28 cellular contexts compared by ENCODE assay signal in the genomic region with DNA sequence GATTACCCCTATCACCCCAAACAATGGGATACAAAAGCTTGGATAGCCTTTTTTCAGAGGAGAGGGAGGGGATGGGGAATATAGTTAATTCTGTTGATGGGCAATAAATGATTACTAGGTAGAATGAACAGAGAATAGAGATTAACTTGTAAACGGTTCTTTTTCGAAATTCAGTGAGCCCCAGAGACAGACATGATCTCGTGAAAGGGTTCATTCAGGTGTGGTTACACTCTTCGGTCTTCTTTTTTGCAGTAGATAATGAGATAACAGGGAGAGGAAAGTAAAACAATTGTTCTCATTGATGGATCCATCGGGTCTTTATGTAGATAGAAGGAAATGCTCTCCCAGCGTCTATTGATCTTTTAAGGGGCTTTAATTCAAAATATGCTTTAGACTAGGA.
"Had no signal": no experiment of that assay in that cellular context is flagged by ENCODE, and none has a peak within 500 bp of the region (broad histone marks: within the 10 kb centered on the region; RNA-seq: fewer than 3 reads in every experiment).

No MANE protein-coding gene starts in this region.

- H3K9me3 ChIP-seq: colonic mucosa, esophagus muscularis mucosa, gastrocnemius medialis had no signal

- H3K27ac ChIP-seq: colonic mucosa, coronary artery, dorsolateral prefrontal cortex, epithelial cell of prostate, esophagus muscularis mucosa, esophagus squamous epithelium, foreskin keratinocyte, gastrocnemius medialis, gastroesophageal sphincter, heart left ventricle, heart right ventricle had no signal

- FAIRE-seq: colon, endometrium, endothelial cell of umbilical vein, frontal cortex had no signal

- H3K27me3 Mint-ChIP-seq: dendritic cell treated with granulocyte-macrophage colony-stimulating factor and Interleukin-4, amounts not matched to agents 40 ng/mL and 50 ng/mL, for 4 days had no signal

- H3K4me3 Mint-ChIP-seq: dendritic cell treated with granulocyte-macrophage colony-stimulating factor and Interleukin-4, amounts not matched to agents 40 ng/mL and 50 ng/mL, for 4 days; effector memory CD8-positive, alpha-beta T cell had no signal

- H3K36me3 ChIP-seq: colonic mucosa, esophagus muscularis mucosa, esophagus squamous epithelium, gastrocnemius medialis, gastroesophageal sphincter, heart left ventricle, heart right ventricle had no signal

- H3K27ac Mint-ChIP-seq: dendritic cell treated with granulocyte-macrophage colony-stimulating factor and Interleukin-4, amounts not matched to agents 40 ng/mL and 50 ng/mL, for 4 days; effector memory CD8-positive, alpha-beta T cell had no signal

- H3K4me1 ChIP-seq: colonic mucosa, esophagus muscularis mucosa, esophagus squamous epithelium, gastrocnemius medialis, gastroesophageal sphincter, heart left ventricle, heart right ventricle had no signal

- DNase-seq: colonic mucosa; cortex of kidney; dermis blood vessel endothelial cell; dorsolateral prefrontal cortex; effector CD4-positive, alpha-beta T cell; effector CD8-positive, alpha-beta T cell; effector memory CD4-positive, alpha-beta T cell; effector memory CD8-positive, alpha-beta T cell; erythroblast; esophagus squamous epithelium; foreskin fibroblast; foreskin keratinocyte; foreskin melanocyte; gastrocnemius medialis; glutamatergic neuron; head of caudate nucleus; heart left ventricle; heart right ventricle had no signal

- H3K27me3 ChIP-seq: colonic mucosa, esophagus muscularis mucosa, foreskin keratinocyte, gastrocnemius medialis, gastroesophageal sphincter, heart left ventricle had no signal

- ATAC-seq: effector memory CD8-positive, alpha-beta T cell; esophagus mucosa; foreskin keratinocyte; gastrocnemius medialis; gastroesophageal sphincter; heart left ventricle; heart right ventricle had no signal

- H3K4me3 ChIP-seq: colonic mucosa, coronary artery, dorsolateral prefrontal cortex, esophagus muscularis mucosa, esophagus squamous epithelium, gastrocnemius medialis, gastroesophageal sphincter, heart left ventricle, heart right ventricle had no signal

- H3K9me3 Mint-ChIP-seq: dendritic cell treated with granulocyte-macrophage colony-stimulating factor and Interleukin-4, amounts not matched to agents 40 ng/mL and 50 ng/mL, for 4 days had no signal
